26 cellular contexts compared by ENCODE assay signal in genomic region chr6:51462896-51463679, GRCh38.
"Had no signal": no experiment of that assay in that cellular context is flagged by ENCODE, and none has a peak within 500 bp of the region (broad histone marks: within the 10 kb centered on the region; RNA-seq: fewer than 3 reads in every experiment).

No MANE protein-coding gene starts in this region.

- H3K79me2 ChIP-seq: parathyroid adenoma had no signal

- H3K4me2 ChIP-seq: neural progenitor cell, smooth muscle cell had no signal

- H3K4me1 Mint-ChIP-seq: naive thymus-derived CD4-positive, alpha-beta T cell; stimulated activated naive CD8-positive, alpha-beta T cell treated with anti-CD3 and anti-CD28 coated beads, Interleukin-15, amount 100 ng/mL, for 72 hours had no signal

- H3K36me3 ChIP-seq: esophagus squamous epithelium, heart right ventricle, left lung, neural progenitor cell, suprapubic skin, transverse colon, upper lobe of right lung, vagina had no signal

- H3K4me3 Mint-ChIP-seq: effector memory CD8-positive, alpha-beta T cell; mesothelial cell of epicardium; naive thymus-derived CD4-positive, alpha-beta T cell; nephron; neural progenitor cell; stimulated activated naive CD8-positive, alpha-beta T cell treated with anti-CD3 and anti-CD28 coated beads, Interleukin-15, amount 100 ng/mL, for 72 hours had no signal

- ATAC-seq: effector memory CD8-positive, alpha-beta T cell; heart right ventricle; left lung; naive thymus-derived CD4-positive, alpha-beta T cell; sciatic nerve; stimulated activated naive CD8-positive, alpha-beta T cell treated with anti-CD3 and anti-CD28 coated beads, Interleukin-15, amount 100 ng/mL, for 72 hours; upper lobe of right lung had no signal

- DNase-seq: cortex of kidney; effector memory CD8-positive, alpha-beta T cell; erythroblast; esophagus squamous epithelium; foreskin melanocyte; glutamatergic neuron; heart right ventricle; left lung; mesenchymal stem cell; naive thymus-derived CD4-positive, alpha-beta T cell; stimulated activated CD4-positive, alpha-beta T cell treated with anti-CD3 and anti-CD28 coated beads, Interleukin-12 subunit alpha, Interleukin-12 subunit beta, amount 100 ng/mL, for 4 hours; stimulated activated CD4-positive, alpha-beta T cell treated with anti-CD3 and anti-CD28 coated beads, Interleukin-1b, Interleukin-23, amount 100 ng/mL, for 48 hours; stimulated activated CD4-positive, alpha-beta T cell treated with anti-CD3 and anti-CD28 coated beads, Interleukin-4, amount 100 ng/mL, for 1 hour; stimulated activated CD8-positive, alpha-beta memory T cell treated with anti-CD3 and anti-CD28 coated beads, Interleukin-4, amount 100 ng/mL, for 48 hours; stimulated activated naive CD4-positive, alpha-beta T cell; stimulated activated naive CD8-positive, alpha-beta T cell treated with anti-CD3 and anti-CD28 coated beads, Interleukin-15, amount 100 ng/mL, for 72 hours; transverse colon; upper lobe of right lung had no signal

- H3K27ac ChIP-seq: esophagus squamous epithelium, heart right ventricle, left lung, neural progenitor cell, parathyroid adenoma, suprapubic skin, transverse colon, upper lobe of right lung, vagina had no signal

- H3K4me1 ChIP-seq: heart right ventricle, left lung, parathyroid adenoma, suprapubic skin, upper lobe of right lung, vagina had no signal

- H3K9me3 ChIP-seq: esophagus squamous epithelium, heart right ventricle, left lung, suprapubic skin, transverse colon, upper lobe of right lung, vagina had no signal

- H3K27me3 Mint-ChIP-seq: effector memory CD8-positive, alpha-beta T cell; naive thymus-derived CD4-positive, alpha-beta T cell; stimulated activated naive CD8-positive, alpha-beta T cell treated with anti-CD3 and anti-CD28 coated beads, Interleukin-15, amount 100 ng/mL, for 72 hours had no signal

- H3K9me3 Mint-ChIP-seq: mesothelial cell of epicardium; nephron; neural progenitor cell; stimulated activated naive CD8-positive, alpha-beta T cell treated with anti-CD3 and anti-CD28 coated beads, Interleukin-15, amount 100 ng/mL, for 72 hours had no signal

- H3K27me3 ChIP-seq: esophagus squamous epithelium, left lung, neural progenitor cell, suprapubic skin, transverse colon, upper lobe of right lung, vagina had no signal

- H2AFZ ChIP-seq: neural progenitor cell, parathyroid adenoma had no signal

- H3K4me3 ChIP-seq: esophagus squamous epithelium, heart right ventricle, left lung, neural progenitor cell, smooth muscle cell, suprapubic skin, transverse colon, upper lobe of right lung, vagina had no signal

- H3K36me3 Mint-ChIP-seq: mesothelial cell of epicardium; naive thymus-derived CD4-positive, alpha-beta T cell; neural progenitor cell had no signal
